24 cellular contexts compared by ENCODE assay signal in genomic region chr7:103140061-103140460, GRCh38.
"Had no signal": no experiment of that assay in that cellular context is flagged by ENCODE, and none has a peak within 500 bp of the region (broad histone marks: within the 10 kb centered on the region; RNA-seq: fewer than 3 reads in every experiment).

No MANE protein-coding gene starts in this region.

- DNase-seq: KBM-7, MV-4-11, NCI-H1048, NCI-H1105, NCI-H1417, NCI-H1436 treated with DMSO at 0.1 percent for 48 hours, NCI-H1694, NCI-H187 treated with DMSO at 0.1 percent for 48 hours, NCI-H2081, NCI-H2171, NCI-H226, NCI-H446, NCI-H510A, NCI-H524 treated with DMSO at 0.1 percent for 48 hours, NCI-H69, NCI-H774, Right ventricle myocardium superior, RPMI8226, SIG-M5, SK-N-SH, SW 1271, T-cell had no signal

- H3K9ac ChIP-seq: SK-N-SH had no signal

- H3K9me3 ChIP-seq: SJSA1, SK-N-SH had no signal

- ATAC-seq: T-cell had no signal

- H3K27me3 ChIP-seq: SJSA1 had no signal

- H3K27ac ChIP-seq: HL-60, SJSA1 had no signal

- H3K4me3 ChIP-seq: SJSA1 had no signal

- H3K36me3 ChIP-seq: SJSA1 had no signal
